In the genomic region with DNA sequence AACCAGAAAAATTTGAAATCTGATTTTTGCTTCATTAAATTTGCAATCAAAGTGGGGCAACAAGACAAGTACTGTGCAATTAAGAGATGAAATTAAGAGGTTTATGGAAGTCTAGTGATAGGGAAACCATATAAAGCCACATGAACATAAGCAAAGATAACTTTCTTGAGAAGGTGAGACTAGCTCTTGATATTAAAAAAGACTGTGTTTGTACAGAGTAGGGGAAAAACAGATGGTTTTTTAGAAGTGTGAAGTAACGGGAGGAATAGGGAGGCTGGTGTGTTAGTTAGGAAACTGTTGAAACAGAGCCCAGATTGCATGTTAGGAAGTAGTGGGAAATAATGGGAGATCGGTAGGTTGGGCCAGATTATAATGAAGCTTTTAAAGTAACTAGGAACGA, we compare ENCODE assay signal across 18 cellular contexts.
DNase-seq lines count a peak whose midpoint lies in the region; TF ChIP-seq lines count a peak whose summit lies in the region.
"Had no signal": no experiment of that assay in that cellular context is flagged by ENCODE, and none has a peak within 500 bp of the region (broad histone marks: within the 10 kb centered on the region; RNA-seq: fewer than 3 reads in every experiment).

No MANE protein-coding gene starts in this region.

- peak; percentile 18 for DNase-seq in NCI-H748 (lab: John Stamatoyannopoulos, UW; ENCODE audit: unreplicated experiment)
- DNase-seq in NCI-H748 treated with DMSO at 0.1 percent for 48 hours (lab: John Stamatoyannopoulos, UW) = no peak
- peak; percentile 32 for DNase-seq in NCI-H446 treated with DMSO at 0.1 percent for 48 hours (lab: John Stamatoyannopoulos, UW)
- DNase-seq in middle frontal gyrus (ENCODE audit: extremely low spot score, low spot score) = peak; percentile 66
- no peak for DNase-seq in NK-92 (lab: John Stamatoyannopoulos, UW; ENCODE audit: unreplicated experiment)
- DNase-seq in RWPE1 (ENCODE audit: low spot score) = no peak
- DNase-seq: 8988T; ACHN; AML-193; C1 segment of cervical spinal cord; Calu3; CD4-positive, alpha-beta memory T cell; COR-L47; DMS53; DMS79 treated with DMSO at 0.1 percent for 48 hours; GOT3; HFFc6 had no signal

- H3K27ac ChIP-seq in RWPE1 = no peak overlapping the region
- H3K27ac ChIP-seq: A549 had no signal

- no peak for TF ChIP-seq CTCF in RWPE1 (conservative IDR thresholded peaks at IDR 0.05; ENCODE audit: low read depth)

- CTCF ChIA-PET in RWPE1 (lab: Yijun Ruan, JAX) = no interaction called here

- POLR2A ChIA-PET in RWPE1 (lab: Yijun Ruan, JAX; ENCODE audit: low non-redundant PET) = no interaction called here

Comparison
In these comparisons a context has a peak if more than half of its experiments do, and no peak if none do; other contexts are left out.
1. DNase-seq: peak in NCI-H748 (single experiment), NCI-H446 treated with DMSO at 0.1 percent for 48 hours (single experiment) and middle frontal gyrus (single experiment); none in NCI-H748 treated with DMSO at 0.1 percent for 48 hours (single experiment), NK-92 (single experiment) and RWPE1 (single experiment).